Comparison of ENCODE assay signal across 9 cellular contexts in the genomic region with DNA sequence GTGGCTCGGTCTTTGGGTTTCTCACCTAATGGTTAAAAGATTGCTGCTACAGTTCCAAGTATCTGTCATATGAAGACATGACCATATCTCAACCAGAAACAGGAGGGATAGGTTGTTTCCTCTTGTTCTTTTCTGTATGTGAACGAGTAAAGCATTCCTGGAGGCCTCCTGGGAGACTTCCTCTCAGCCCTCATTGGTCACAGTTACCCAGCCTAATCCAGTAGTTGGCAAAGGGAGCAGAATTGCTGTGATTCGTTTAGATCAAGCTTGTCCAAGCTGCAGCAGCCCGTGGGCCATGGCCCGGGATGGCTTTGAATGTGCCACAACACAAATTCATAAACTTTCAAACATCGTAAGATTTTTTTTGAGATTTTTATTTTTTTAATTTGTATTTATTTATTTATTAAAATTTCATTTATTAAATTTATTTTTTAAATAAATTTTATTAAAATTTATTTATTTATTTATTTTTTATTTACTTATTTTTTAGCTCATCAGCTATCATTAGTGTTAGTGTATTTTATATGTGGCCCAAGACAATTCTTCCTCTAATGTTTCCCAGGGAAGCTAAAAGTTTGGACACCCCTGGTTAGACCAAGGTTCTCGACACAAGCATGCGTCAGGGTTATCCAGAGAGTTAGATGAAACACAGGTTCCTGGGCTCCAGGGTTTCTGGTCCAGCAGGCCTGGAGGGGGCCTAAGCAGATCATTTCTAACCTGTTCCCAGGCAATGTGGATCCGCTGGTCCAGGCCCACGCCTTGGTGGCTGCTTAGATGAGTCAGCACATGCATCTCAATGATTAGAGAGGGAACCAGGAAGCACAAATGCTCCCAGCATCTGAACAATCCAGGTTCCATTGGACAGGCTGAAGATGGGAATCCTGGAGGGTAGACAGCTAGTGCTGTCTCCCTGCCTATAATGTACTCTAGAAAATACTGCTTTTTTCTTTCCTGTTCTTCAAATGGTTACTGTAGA. TPM values are rescaled to one million over a fixed set of nuclear protein-coding genes. Genes with fewer than 3 reads are reported as not detected.
A peak's percentile ranks its signal among the peaks of the same experiment; 100 is the strongest.
DNase-seq lines count a peak whose midpoint lies in the region; TF ChIP-seq lines count a peak whose summit lies in the region.
"Had no signal": no experiment of that assay in that cellular context is flagged by ENCODE, and none has a peak within 500 bp of the region (broad histone marks: within the 10 kb centered on the region; RNA-seq: fewer than 3 reads in every experiment).

No MANE protein-coding gene starts in this region.

- peaks cover 11% of the 10 kb centered on the region for H3K36me3 ChIP-seq in mesendoderm (ENCODE audit: control insufficient read depth, insufficient read depth, low read length)

- no peak overlapping the region for H3K4ac ChIP-seq in mesendoderm (ENCODE audit: low read depth, low read length)

- no peak overlapping the region for H3K9ac ChIP-seq in mesendoderm (ENCODE audit: low read length)

- no peak overlapping the region for H3K27ac ChIP-seq in mesendoderm (ENCODE audit: low read depth, low read length)

- H2BK5ac ChIP-seq in mesendoderm (ENCODE audit: low read length): no peak overlapping the region

- peak; percentile 24 for DNase-seq in EL
- peak; percentile 28 for DNase-seq in LHCN-M2 (ENCODE audit: low read depth)
- DNase-seq in choroid plexus epithelial cell (ENCODE audit: low read depth): peak; percentile 20
- DNase-seq in mesendoderm: peak; percentile 57
- no peak for DNase-seq in T-helper 9 cell
- DNase-seq in GM20000 (ENCODE audit: low spot score): no peak
- no peak for DNase-seq in SIG-M5 treated with dmso at 0.1 percent for 504 hours (lab: John Stamatoyannopoulos, UW; ENCODE audit: unreplicated experiment)
- no peak for DNase-seq in activated CD4-positive, CD25-positive, alpha-beta regulatory T cell (lab: John Stamatoyannopoulos, UW)
- DNase-seq: retina had no signal

- no peak overlapping the region for H2BK15ac ChIP-seq in mesendoderm (replicated peaks; ENCODE audit: low read depth)

- WGBS in mesendoderm (ENCODE audit: extremely low coverage, insufficient coverage, low lambda C conversion rate): no CpG with 5 or more reads among the region's 10 CpGs

- H2BK120ac ChIP-seq in mesendoderm (ENCODE audit: low read depth, low read length): no peak overlapping the region

- H3K4me1 ChIP-seq in mesendoderm (ENCODE audit: control insufficient read depth, low read depth, low read length): no peaks in the 10 kb centered on the region

- peaks cover 5% of the 10 kb centered on the region for H3K79me1 ChIP-seq in mesendoderm (ENCODE audit: low read length)

- H3K18ac ChIP-seq in mesendoderm (ENCODE audit: low read length): no peak overlapping the region

- no peak overlapping the region for H4K8ac ChIP-seq in mesendoderm (ENCODE audit: low read depth, low read length)

- no peak overlapping the region for H4K5ac ChIP-seq in mesendoderm (ENCODE audit: low read length)

- H3K79me2 ChIP-seq in mesendoderm (ENCODE audit: control insufficient read depth, insufficient read depth, low read length): peaks cover 6% of the 10 kb centered on the region

- H3K23ac ChIP-seq in mesendoderm (ENCODE audit: low read length): no peak overlapping the region

- no peak overlapping the region for H3K56ac ChIP-seq in mesendoderm (ENCODE audit: low read length)

- TF ChIP-seq CTCF in choroid plexus epithelial cell (conservative IDR thresholded peaks at IDR 0.05; ENCODE audit: low read depth, low read length) (no peak), GM20000 (IDR thresholded peaks at IDR 0.05; ENCODE audit: extremely low read depth, missing control alignments) (no peak)

- no peak overlapping the region for H2AK5ac ChIP-seq in mesendoderm (ENCODE audit: low read length)

- no peaks in the 10 kb centered on the region for H3K27me3 ChIP-seq in mesendoderm (ENCODE audit: insufficient read depth, low read length, poor library complexity)

- H3K4me3 ChIP-seq in choroid plexus epithelial cell (ENCODE audit: low read depth, low read length) (no peak overlapping the region), mesendoderm (ENCODE audit: low read length) (no peak overlapping the region)

- H3K4me2 ChIP-seq in mesendoderm (ENCODE audit: low read length): no peak overlapping the region

RNA-seq across cellular contexts. Expression of a gene that starts 25.6 kb away (rescaled TPM):
- total RNA-seq in LHCN-M2 (2014; rRNA removed): 102 and 106 TPM in 2 replicates
- 79.4 TPM for polyA plus RNA-seq in LHCN-M2 (2012)
- polyA plus RNA-seq in mesendoderm (2013, experiment 1 of 2): 256 TPM
- 264 TPM for polyA plus RNA-seq in mesendoderm (2013, experiment 2 of 2)

RNA-seq across cellular contexts. Expression of a gene that starts 25.9 kb away (rescaled TPM):
- total RNA-seq in LHCN-M2 (2014; rRNA removed): 82.7 and 87.1 TPM in 2 replicates
- polyA plus RNA-seq in LHCN-M2 (2012): 70.4 TPM
- polyA plus RNA-seq in mesendoderm (2013, experiment 1 of 2): 96.2 TPM
- polyA plus RNA-seq in mesendoderm (2013, experiment 2 of 2): 102 TPM

Comparison
In these comparisons a context has a peak if more than half of its experiments do, and no peak if none do; other contexts are left out.
1. DNase-seq: peak in EL (single experiment), LHCN-M2 (single experiment), choroid plexus epithelial cell (single experiment) and mesendoderm (single experiment); none in T-helper 9 cell (single experiment), GM20000 (single experiment), SIG-M5 treated with dmso at 0.1 percent for 504 hours (single experiment) and activated CD4-positive, CD25-positive, alpha-beta regulatory T cell (0 of 4).